12 cellular contexts compared by ENCODE assay signal in the genomic region with DNA sequence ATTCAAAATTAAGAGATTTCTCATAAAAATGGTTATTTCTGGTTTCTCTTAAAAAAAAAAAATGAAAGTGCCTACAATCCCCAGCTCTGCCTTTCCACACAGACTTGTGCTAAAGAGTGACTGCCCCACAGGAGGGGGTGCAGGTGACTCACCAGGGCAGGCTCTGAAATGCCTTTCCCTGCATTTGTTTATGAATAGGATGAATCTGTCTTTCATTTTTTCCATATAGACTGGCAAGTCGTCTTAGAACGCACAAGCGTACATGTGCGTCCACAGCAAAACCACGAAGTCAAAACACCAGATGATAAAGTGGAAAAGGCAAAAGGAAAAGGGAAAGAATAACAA.
DNase-seq lines count a peak whose midpoint lies in the region; ATAC-seq and TF ChIP-seq lines count a peak whose summit lies in the region.
"Had no signal": no experiment of that assay in that cellular context is flagged by ENCODE, and none has a peak within 500 bp of the region (broad histone marks: within the 10 kb centered on the region; RNA-seq: fewer than 3 reads in every experiment).

No MANE protein-coding gene starts in this region.

- H3K27me3 Mint-ChIP-seq in activated naive CD8-positive, alpha-beta T cell treated with anti-CD3 and anti-CD28 coated beads, Interleukin-2, amount 50 U/mL, for 24 hours, result peaks cover 7% of the 10 kb centered on the region

- no peaks in the 10 kb centered on the region for H3K9me3 Mint-ChIP-seq in activated naive CD8-positive, alpha-beta T cell treated with anti-CD3 and anti-CD28 coated beads, Interleukin-2, amount 50 U/mL, for 24 hours
- H3K9me3 Mint-ChIP-seq: central memory CD8-positive, alpha-beta T cell had no signal

- no peaks in the 10 kb centered on the region for H4K20me1 ChIP-seq in BLaER1 treated with 17β-estradiol and CSF1 and Interleukin-3, amounts not matched to agents 10 nM and 100 nM

- no peaks in the 10 kb centered on the region for H3K36me3 Mint-ChIP-seq in activated naive CD8-positive, alpha-beta T cell treated with anti-CD3 and anti-CD28 coated beads, Interleukin-2, amount 50 U/mL, for 24 hours (ENCODE audit: low read depth)

- peak overlapping the region; percentile 51 for H3K4me3 Mint-ChIP-seq in activated naive CD8-positive, alpha-beta T cell treated with anti-CD3 and anti-CD28 coated beads, Interleukin-2, amount 50 U/mL, for 24 hours
- H3K4me3 Mint-ChIP-seq: central memory CD8-positive, alpha-beta T cell had no signal

- TF ChIP-seq CTCF in GM20000 (IDR thresholded peaks at IDR 0.05; ENCODE audit: extremely low read depth, missing control alignments), result no peak

- peaks cover 0 to 60% (median 12%) of the 10 kb centered on the region in 10 experiments; a peak in 13 of 20 replicates for H3K4me1 ChIP-seq in BLaER1 treated with 17β-estradiol and CSF1 and Interleukin-3, amounts not matched to agents 10 nM and 100 nM
- H3K4me1 ChIP-seq in SJCRH30, result no peaks in the 10 kb centered on the region
- H3K4me1 ChIP-seq: tibial nerve had no signal

- peak; percentile 82 for ATAC-seq in activated naive CD8-positive, alpha-beta T cell treated with anti-CD3 and anti-CD28 coated beads, Interleukin-2, amount 50 U/mL, for 24 hours
- no peak for ATAC-seq in HG03025 (IDR thresholded peaks at IDR 0.05; ENCODE audit: low FRiP score, unreplicated experiment)

- no peaks in the 10 kb centered on the region for H3K9me3 ChIP-seq in BLaER1 treated with 17β-estradiol and CSF1 and Interleukin-3, amounts not matched to agents 10 nM and 100 nM (replicated peaks in 1 of 11)
- no peaks in the 10 kb centered on the region for H3K9me3 ChIP-seq in SJCRH30 (replicated peaks)
- H3K9me3 ChIP-seq: left ventricle myocardium inferior, tibial nerve had no signal

- H3K4me2 ChIP-seq in BLaER1 treated with 17β-estradiol and CSF1 and Interleukin-3, amounts not matched to agents 10 nM and 100 nM, result peak overlapping the region in 7 of 11 experiments; percentile 21 to 78 (median 51); a peak in 12 of 22 replicates

- H3K27ac Mint-ChIP-seq in activated naive CD8-positive, alpha-beta T cell treated with anti-CD3 and anti-CD28 coated beads, Interleukin-2, amount 50 U/mL, for 24 hours, result peak overlapping the region; percentile 74

- no peak overlapping the region for H3K4me3 ChIP-seq in BLaER1 treated with 17β-estradiol and CSF1 and Interleukin-3, amounts not matched to agents 10 nM and 100 nM
- no peak overlapping the region for H3K4me3 ChIP-seq in SJCRH30
- H3K4me3 ChIP-seq: left ventricle myocardium inferior, skin epidermis, tibial nerve had no signal

- no peaks in the 10 kb centered on the region for H3K27me3 ChIP-seq in BLaER1 treated with 17β-estradiol and CSF1 and Interleukin-3, amounts not matched to agents 10 nM and 100 nM
- 0 out of 2 replicates have a peak, but pooled peaks cover 3% of the 10 kb centered on the region for H3K27me3 ChIP-seq in SJCRH30
- H3K27me3 ChIP-seq: tibial nerve had no signal

- DNase-seq in HS-27A (ENCODE audit: low read depth) (peak; percentile 75), iris pigment epithelial cell (ENCODE audit: low read depth) (peak; percentile 97), SJCRH30 (no peak), SK-N-DZ (ENCODE audit: low spot score) (no peak), GM20000 (ENCODE audit: low spot score) (no peak)
- DNase-seq in activated naive CD8-positive, alpha-beta T cell treated with anti-CD3 and anti-CD28 coated beads, Interleukin-2, amount 50 U/mL, for 24 hours, result peak; percentile 10
- DNase-seq: left ventricle myocardium inferior had no signal

- no peaks in the 10 kb centered on the region for H3K36me3 ChIP-seq in BLaER1 treated with 17β-estradiol and CSF1 and Interleukin-3, amounts not matched to agents 10 nM and 100 nM
- H3K36me3 ChIP-seq in SJCRH30, result no peaks in the 10 kb centered on the region
- H3K36me3 ChIP-seq: left ventricle myocardium inferior, tibial nerve had no signal

- H3K9ac ChIP-seq in BLaER1 treated with 17β-estradiol and CSF1 and Interleukin-3, amounts not matched to agents 10 nM and 100 nM, result peak overlapping the region in 3 of 11 experiments; percentile 1 to 39 (median 14); a peak in 4 of 22 replicates

- H3K4me1 Mint-ChIP-seq in activated naive CD8-positive, alpha-beta T cell treated with anti-CD3 and anti-CD28 coated beads, Interleukin-2, amount 50 U/mL, for 24 hours, result peaks cover 9% of the 10 kb centered on the region
- H3K4me1 Mint-ChIP-seq: central memory CD8-positive, alpha-beta T cell had no signal

- peak overlapping the region in 3 of 11 experiments; percentile 1 to 66 (median 61); a peak in 6 of 22 replicates for H3K27ac ChIP-seq in BLaER1 treated with 17β-estradiol and CSF1 and Interleukin-3, amounts not matched to agents 10 nM and 100 nM
- H3K27ac ChIP-seq in SJCRH30, result no peak overlapping the region
- H3K27ac ChIP-seq: left ventricle myocardium inferior, tibial nerve had no signal

Comparison
In these comparisons a context has a peak if more than half of its experiments do, and no peak if none do; other contexts are left out.
1. DNase-seq: peak in HS-27A (single experiment), activated naive CD8-positive, alpha-beta T cell treated with anti-CD3 and anti-CD28 coated beads, Interleukin-2, amount 50 U/mL, for 24 hours (single experiment) and iris pigment epithelial cell (single experiment); none in SJCRH30 (0 of 2), SK-N-DZ (single experiment) and GM20000 (single experiment).